ENCODE assay signal across 12 cellular contexts in the genomic region with DNA sequence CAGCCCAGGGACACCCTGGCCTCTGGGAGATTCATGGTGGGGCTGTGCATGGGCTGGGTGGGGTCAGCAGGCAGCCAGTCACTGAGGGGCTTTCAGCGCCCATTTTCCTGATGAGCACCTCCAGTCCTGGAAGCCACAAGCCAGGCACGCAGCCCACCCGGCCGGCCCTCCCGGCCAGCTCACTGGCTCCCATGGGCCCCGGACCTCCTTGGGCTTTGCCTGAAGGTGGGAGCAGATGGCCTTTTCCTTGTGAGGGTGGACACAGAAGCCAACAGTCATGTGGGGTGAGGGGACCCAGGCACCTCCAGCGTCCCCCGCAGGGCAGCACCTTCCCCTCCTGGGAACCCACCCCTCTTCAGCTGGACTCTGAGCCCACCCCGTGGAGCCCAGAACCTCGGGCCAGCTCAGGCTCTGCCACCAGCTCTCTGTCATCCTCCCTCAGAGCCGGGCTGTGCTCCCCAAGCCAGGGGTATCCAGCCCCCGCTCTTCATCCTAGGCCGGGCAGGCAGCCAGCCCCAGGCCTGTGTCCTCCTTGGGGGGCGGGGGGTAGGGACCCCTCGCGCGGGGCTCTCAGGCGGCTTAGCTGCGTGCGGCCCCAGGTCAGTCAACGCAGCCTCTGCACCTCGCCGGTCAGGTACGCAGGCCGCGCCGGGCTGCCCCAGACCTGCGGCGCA. TPM values are rescaled to one million over a fixed set of nuclear protein-coding genes. Genes with fewer than 3 reads are reported as not detected.
A peak's percentile ranks its signal among the peaks of the same experiment; 100 is the strongest.
DNase-seq lines count a peak whose midpoint lies in the region; ATAC-seq lines count a peak whose summit lies in the region.
"Had no signal": no experiment of that assay in that cellular context is flagged by ENCODE, and none has a peak within 500 bp of the region (broad histone marks: within the 10 kb centered on the region; RNA-seq: fewer than 3 reads in every experiment).

No MANE protein-coding gene starts in this region.

- H3K9me3 Mint-ChIP-seq in T-helper 2 cell treated with Interferon-gamma antibody and Interleukin-4, amounts not matched to agents 5 μg/mL and 100 μg/mL, for 36 hours: no peaks in the 10 kb centered on the region
- H3K9me3 Mint-ChIP-seq in IgD-negative memory B cell: no peaks in the 10 kb centered on the region

- intact Hi-C loops in sciatic nerve (cut with DNase I): no loop called here

- H3K4me3 ChIP-seq in iPS-15b (ENCODE audit: low read depth, low read length): peak overlapping the region; percentile 41
- H3K4me3 ChIP-seq: thoracic aorta had no signal

- H3K27me3 ChIP-seq in iPS-15b (ENCODE audit: control insufficient read depth, insufficient read depth, low read length): peaks cover 24% of the 10 kb centered on the region

- H3K27ac Mint-ChIP-seq in T-helper 2 cell treated with Interferon-gamma antibody and Interleukin-4, amounts not matched to agents 5 μg/mL and 100 μg/mL, for 36 hours: no peak overlapping the region
- no peak overlapping the region for H3K27ac Mint-ChIP-seq in IgD-negative memory B cell

- ATAC-seq in sciatic nerve (peak; percentile 5), HG03469 (IDR thresholded peaks at IDR 0.05; ENCODE audit: unreplicated experiment) (no peak), HG03159 (IDR thresholded peaks at IDR 0.05; ENCODE audit: unreplicated experiment) (no peak)

- H3K9me3 ChIP-seq in iPS-15b (ENCODE audit: control insufficient read depth, insufficient read depth, low read length): no peaks in the 10 kb centered on the region
- H3K9me3 ChIP-seq: thoracic aorta had no signal

- peaks cover 31% of the 10 kb centered on the region for H3K27me3 Mint-ChIP-seq in T-helper 2 cell treated with Interferon-gamma antibody and Interleukin-4, amounts not matched to agents 5 μg/mL and 100 μg/mL, for 36 hours (ENCODE audit: low read depth)
- peaks cover 10% of the 10 kb centered on the region for H3K27me3 Mint-ChIP-seq in IgD-negative memory B cell

- no peak for DNase-seq in T-helper 2 cell treated with Interferon-gamma antibody and Interleukin-4, amounts not matched to agents 5 μg/mL and 100 μg/mL, for 36 hours (ENCODE audit: low spot score)
- DNase-seq in T-helper 2 cell: no peak
- no peak for DNase-seq in sciatic nerve (ENCODE audit: low spot score)
- no peak for DNase-seq in NCI-H1930 (lab: John Stamatoyannopoulos, UW)
- DNase-seq: GOT3, NCI-H1092 treated with DMSO at 0.1 percent for 48 hours, NCI-H510A had no signal

- H3K4me1 Mint-ChIP-seq in T-helper 2 cell treated with Interferon-gamma antibody and Interleukin-4, amounts not matched to agents 5 μg/mL and 100 μg/mL, for 36 hours (ENCODE audit: low read depth): no peaks in the 10 kb centered on the region
- peaks cover 0 to 6% (median 0%) of the 10 kb centered on the region in 3 donors for H3K4me1 Mint-ChIP-seq in IgD-negative memory B cell

- H3K9ac ChIP-seq in iPS-15b (ENCODE audit: low read depth, low read length): no peak overlapping the region

- peaks cover 2% of the 10 kb centered on the region for H3K4me1 ChIP-seq in iPS-15b (ENCODE audit: control insufficient read depth, insufficient read depth, low read length)

- H3K36me3 Mint-ChIP-seq in T-helper 2 cell treated with Interferon-gamma antibody and Interleukin-4, amounts not matched to agents 5 μg/mL and 100 μg/mL, for 36 hours (ENCODE audit: low read depth): no peaks in the 10 kb centered on the region
- H3K36me3 Mint-ChIP-seq in IgD-negative memory B cell: no peaks in the 10 kb centered on the region

- H3K36me3 ChIP-seq in iPS-15b (ENCODE audit: control insufficient read depth, insufficient read depth, low read length): peaks cover 2% of the 10 kb centered on the region
- H3K36me3 ChIP-seq: thoracic aorta had no signal

- H3K4me3 Mint-ChIP-seq in T-helper 2 cell treated with Interferon-gamma antibody and Interleukin-4, amounts not matched to agents 5 μg/mL and 100 μg/mL, for 36 hours: peak overlapping the region; percentile 40
- peak overlapping the region; percentile 59 to 85 (median 79) for H3K4me3 Mint-ChIP-seq in IgD-negative memory B cell

RNA-seq across cellular contexts. Expression of gene FGFR3, which starts 0.8 kb away (rescaled TPM):
- 0.45 TPM for polyA plus RNA-seq in IgD-negative memory B cell
- total RNA-seq in sciatic nerve: 5.4 TPM
